In genomic region chr2:67797801-67798535, GRCh38 we compare ENCODE assay signal across 11 cellular contexts.
DNase-seq lines count a peak whose midpoint lies in the region; ATAC-seq and TF ChIP-seq lines count a peak whose summit lies in the region.
"Had no signal": no experiment of that assay in that cellular context is flagged by ENCODE, and none has a peak within 500 bp of the region (broad histone marks: within the 10 kb centered on the region; RNA-seq: fewer than 3 reads in every experiment).

No MANE protein-coding gene starts in this region.

- intact Hi-C loops in left ventricle myocardium superior (cut with micrococcal nuclease) (no loop called here), left cardiac atrium (cut with DNase I) (no loop called here), uterus (cut with DNase I; ENCODE audit: low total_unique reads) (no loop called here), psoas muscle (cut with DNase I) (no loop called here)

- no peak overlapping the region for H3K4me3 ChIP-seq in fibroblast of villous mesenchyme (ENCODE audit: low read depth, low read length)
- H3K4me3 ChIP-seq in uterus = no peak overlapping the region
- no peak overlapping the region for H3K4me3 ChIP-seq in psoas muscle
- H3K4me3 ChIP-seq: BLaER1 treated with 17β-estradiol and CSF1 and Interleukin-3, amounts not matched to agents 10 nM and 100 nM had no signal

- H3K36me3 ChIP-seq in uterus (no peaks in the 10 kb centered on the region), psoas muscle (ENCODE audit: insufficient read depth in 1 of 2, low read depth in 1 of 2) (no peaks in the 10 kb centered on the region)
- H3K36me3 ChIP-seq: BLaER1 treated with 17β-estradiol and CSF1 and Interleukin-3, amounts not matched to agents 10 nM and 100 nM had no signal

- peaks cover 5 to 7% of the 10 kb centered on the region in 2 donors for H3K4me1 ChIP-seq in uterus
- H3K4me1 ChIP-seq in psoas muscle = no peaks in the 10 kb centered on the region
- H3K4me1 ChIP-seq: BLaER1 treated with 17β-estradiol and CSF1 and Interleukin-3, amounts not matched to agents 10 nM and 100 nM had no signal

- TF ChIP-seq CTCF in fibroblast of villous mesenchyme (IDR thresholded peaks at IDR 0.05; ENCODE audit: insufficient read depth, low read depth, low read length) (no peak), uterus (IDR thresholded peaks at IDR 0.05) (no peak), psoas muscle (IDR thresholded peaks at IDR 0.05) (no peak)

- H3K9me3 ChIP-seq in uterus (no peaks in the 10 kb centered on the region), psoas muscle (no peaks in the 10 kb centered on the region)
- H3K9me3 ChIP-seq: BLaER1 treated with 17β-estradiol and CSF1 and Interleukin-3, amounts not matched to agents 10 nM and 100 nM had no signal

- DNase-seq in left ventricle myocardium superior = no peak
- no peak for DNase-seq in left cardiac atrium
- DNase-seq in SHP77 treated with DMSO at 0.1 percent for 48 hours (lab: John Stamatoyannopoulos, UW) = peak; percentile 21
- DNase-seq in fibroblast of villous mesenchyme (ENCODE audit: low read depth) = peak; percentile 81
- no peak for DNase-seq in uterus
- DNase-seq in psoas muscle = no peak
- no peak for DNase-seq in activated CD8-positive, alpha-beta memory T cell treated with anti-CD3 and anti-CD28 coated beads, Interleukin-2, amount 50 U/mL, for 4 hours
- DNase-seq: MM.1S had no signal

- ATAC-seq in left ventricle myocardium superior (peak; percentile 51), left cardiac atrium (no peak), psoas muscle (no peak), GM18517 (IDR thresholded peaks at IDR 0.05; ENCODE audit: unreplicated experiment) (no peak)

- H3K27ac ChIP-seq in uterus (peak overlapping the region; percentile 26 to 57), psoas muscle (no peak overlapping the region)
- H3K27ac ChIP-seq: BLaER1 treated with 17β-estradiol and CSF1 and Interleukin-3, amounts not matched to agents 10 nM and 100 nM; VCaP had no signal

- H3K27me3 ChIP-seq in uterus (no peaks in the 10 kb centered on the region), psoas muscle (ENCODE audit: insufficient read depth in 3 of 3, low read length in 2 of 3) (no peaks in the 10 kb centered on the region)
- H3K27me3 ChIP-seq: BLaER1 treated with 17β-estradiol and CSF1 and Interleukin-3, amounts not matched to agents 10 nM and 100 nM had no signal

- TF ChIP-seq POLR2A in uterus (IDR thresholded peaks at IDR 0.05) = no peak

- WGBS in psoas muscle, 3 donors = 36 to 42% (median 38%) methylated on average over 7 of the region's 7 CpGs

Comparison
In these comparisons a context has a peak if more than half of its experiments do, and no peak if none do; other contexts are left out.
1. DNase-seq: peak in SHP77 treated with DMSO at 0.1 percent for 48 hours (single experiment) and fibroblast of villous mesenchyme (single experiment); none in left ventricle myocardium superior (single experiment), left cardiac atrium (single experiment), uterus (0 of 2), psoas muscle (0 of 2) and activated CD8-positive, alpha-beta memory T cell treated with anti-CD3 and anti-CD28 coated beads, Interleukin-2, amount 50 U/mL, for 4 hours (single experiment).